ENCODE assay signal across 12 cellular contexts in the genomic region with DNA sequence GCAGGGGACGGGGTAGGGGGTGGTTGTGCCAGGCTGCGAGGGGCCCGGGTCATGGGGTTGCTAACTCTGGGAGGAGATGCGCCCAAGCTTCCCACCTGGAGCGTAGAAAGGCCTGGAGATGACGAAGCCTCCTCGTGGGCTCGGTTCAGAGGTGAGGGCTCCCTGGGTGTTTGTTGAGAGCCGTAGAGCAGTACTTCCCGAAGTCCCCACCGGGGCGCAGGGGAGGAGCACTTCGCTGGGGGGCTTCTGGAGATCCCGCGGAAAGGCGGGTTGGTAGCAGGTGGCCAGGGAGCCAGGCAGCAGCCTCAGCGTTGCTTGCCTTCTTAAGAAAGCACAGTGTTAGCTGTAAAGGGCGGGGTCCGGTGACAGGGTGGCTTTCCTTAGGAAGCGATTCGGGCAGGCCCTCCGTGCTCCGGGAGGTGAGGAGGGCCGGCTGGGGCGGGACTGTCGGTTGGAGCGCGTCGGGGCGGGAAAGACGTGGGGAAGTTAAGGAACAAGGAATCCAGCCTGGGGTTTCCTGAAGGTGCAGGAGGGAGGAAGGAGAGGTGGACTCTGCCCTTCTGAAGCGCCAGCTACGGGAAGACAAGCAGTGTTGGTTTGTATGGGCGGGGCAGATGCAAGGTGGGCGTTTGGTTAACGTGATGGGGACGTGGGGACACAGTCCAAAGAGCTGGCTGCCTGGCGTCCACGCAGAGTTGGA. TPM values are rescaled to one million over a fixed set of nuclear protein-coding genes. Genes with fewer than 3 reads are reported as not detected.
DNase-seq lines count a peak whose midpoint lies in the region; ATAC-seq, FAIRE-seq and TF ChIP-seq lines count a peak whose summit lies in the region.
"Had no signal": no experiment of that assay in that cellular context is flagged by ENCODE, and none has a peak within 500 bp of the region (broad histone marks: within the 10 kb centered on the region; RNA-seq: fewer than 3 reads in every experiment).

No MANE protein-coding gene starts in this region.

- FAIRE-seq in HepG2 (lab: Jason Lieb, UNC), result no peak
- FAIRE-seq: keratinocyte had no signal

- no peak for ATAC-seq in Right ventricle myocardium inferior
- no peak for ATAC-seq in activated CD8-positive, alpha-beta T cell treated with anti-CD3 and anti-CD28 coated beads for 36 hours
- ATAC-seq in HepG2, result peak; percentile 24
- ATAC-seq in upper lobe of right lung, result no peak

- no peak overlapping the region for H2AFZ ChIP-seq in HepG2 (ENCODE audit: low read length)

- no peak for DNase-seq in left ventricle myocardium inferior
- DNase-seq in Right ventricle myocardium inferior (ENCODE audit: missing footprints), result no peak
- no peak for DNase-seq in activated CD8-positive, alpha-beta T cell treated with anti-CD3 and anti-CD28 coated beads for 36 hours
- no peak for DNase-seq in HepG2 (ENCODE audit: low spot score)
- DNase-seq in upper lobe of right lung, result peak; percentile 36
- DNase-seq in NCI-H446 (lab: John Stamatoyannopoulos, UW), result no peak
- no peak for DNase-seq in LoVo (ENCODE audit: low spot score)
- no peak for DNase-seq in HEK293T (ENCODE audit: extremely low spot score)

- H3K4me3 ChIP-seq in left ventricle myocardium inferior, result peak overlapping the region; percentile 56
- H3K4me3 ChIP-seq in HepG2 (replicated peaks in 1 of 3; ENCODE audit: insufficient read depth in 1 of 3, low read depth in 2 of 3, low read length in 3 of 3), result peak overlapping the region in 2 of 3 experiments; percentile 22 to 54; a peak in 2 of 6 replicates
- H3K4me3 ChIP-seq in upper lobe of right lung, result no peak overlapping the region

- no peak overlapping the region for H3K27ac ChIP-seq in left ventricle myocardium inferior (replicated peaks)
- H3K27ac ChIP-seq in HepG2 (ENCODE audit: extremely low read length, insufficient read depth, low read length), result no peak overlapping the region
- no peak overlapping the region for H3K27ac ChIP-seq in upper lobe of right lung
- H3K27ac ChIP-seq: skin epidermis had no signal

- TF ChIP-seq POLR2A in HepG2 (IDR thresholded peaks at IDR 0.05; ENCODE audit: insufficient read depth in 1 of 2, low read depth in 2 of 2, low read length in 2 of 2), result no peak

- peak overlapping the region; percentile 54 for H3K4me3 Mint-ChIP-seq in activated CD8-positive, alpha-beta T cell treated with anti-CD3 and anti-CD28 coated beads for 36 hours

- H3K9ac ChIP-seq in HepG2 (ENCODE audit: insufficient read depth, low read depth, low read length), result no peak overlapping the region

- no peaks in the 10 kb centered on the region for H3K79me2 ChIP-seq in HepG2 (ENCODE audit: insufficient read depth, low read length)

- no peak for TF ChIP-seq RAD21 in HepG2 (CRISPR knock-in tag; IDR thresholded peaks at IDR 0.05)

- H4K20me1 ChIP-seq in HepG2 (ENCODE audit: insufficient read depth, low read length), result no peaks in the 10 kb centered on the region

- no TSS peak for BruUV-seq in HepG2 (replicated peaks; lab: Mats Ljungman, UMichigan)

- H3K36me3 Mint-ChIP-seq in activated CD8-positive, alpha-beta T cell treated with anti-CD3 and anti-CD28 coated beads for 36 hours (ENCODE audit: low read depth), result no peaks in the 10 kb centered on the region

- H3K4me2 ChIP-seq in HepG2 (ENCODE audit: low read depth, low read length), result peak overlapping the region; percentile 68

- H3K4me1 Mint-ChIP-seq in activated CD8-positive, alpha-beta T cell treated with anti-CD3 and anti-CD28 coated beads for 36 hours (ENCODE audit: low read depth), result peaks cover 27% of the 10 kb centered on the region

- POLR2A ChIA-PET in activated CD8-positive, alpha-beta T cell treated with anti-CD3 and anti-CD28 coated beads for 36 hours (lab: Charles Lee), result no interaction called here
- POLR2A ChIA-PET in HepG2 (lab: Yijun Ruan, JAX), result no interaction called here
- POLR2A ChIA-PET in HEK293T (lab: Yijun Ruan, JAX), result interaction anchor here (1.5 kb wide), 1 partner anchor 77 kb away, joined by 5 read pairs; a partner anchor contains a TSS

- TF ChIP-seq CTCF in left ventricle myocardium inferior (IDR thresholded peaks at IDR 0.05; ENCODE audit: borderline replicate concordance), result no peak
- TF ChIP-seq CTCF in activated CD8-positive, alpha-beta T cell treated with anti-CD3 and anti-CD28 coated beads for 36 hours (IDR thresholded peaks at IDR 0.05), result no peak
- TF ChIP-seq CTCF in HepG2 (CRISPR knock-in tag; IDR thresholded peaks at IDR 0.05), result no peak
- TF ChIP-seq CTCF in upper lobe of right lung (IDR thresholded peaks at IDR 0.05), result no peak

- intact Hi-C loops in left ventricle myocardium inferior (cut with micrococcal nuclease) (no loop called here), Right ventricle myocardium inferior (cut with DNase I) (no loop called here), HepG2 (cut with micrococcal nuclease; ENCODE audit: unreplicated experiment) (loop anchor here (1.0 to 5.0 kb wide), 2 partner anchors 62 to 162 kb away; no protein-coding TSS in a partner anchor), upper lobe of right lung (cut with DNase I) (no loop called here)
- intact Hi-C loops in activated CD8-positive, alpha-beta T cell treated with anti-CD3 and anti-CD28 coated beads for 36 hours (cut with micrococcal nuclease), result no loop called here

- in situ Hi-C loops in HepG2 (cut with HindIII; ENCODE audit: extremely low pct_ligation_motif_present, low pct_unique_long_range_greater_than_20kb), result no loop called here

- CTCF ChIA-PET in activated CD8-positive, alpha-beta T cell treated with anti-CD3 and anti-CD28 coated beads for 36 hours (lab: Charles Lee), result interaction anchor here (1.1 to 1.9 kb wide), 14 partner anchors 8 to 235 kb away, joined by 3 to 7 read pairs (median 4); a partner anchor contains a TSS
- CTCF ChIA-PET in HepG2 (lab: Yijun Ruan, JAX; ENCODE audit: low intra/inter-chr PET ratio, low total read pairs) (interaction anchor here (1.5 kb wide), 1 partner anchor 62 kb away, joined by 8 read pairs; no protein-coding TSS in a partner anchor), HEK293T (lab: Yijun Ruan, JAX) (interaction anchor here (1.0 to 1.4 kb wide), 4 partner anchors 17 to 265 kb away, joined by 3 to 7 read pairs (median 5); no protein-coding TSS in a partner anchor)

- no peaks in the 10 kb centered on the region for H3K36me3 ChIP-seq in left ventricle myocardium inferior
- H3K36me3 ChIP-seq in HepG2 (replicated peaks in 1 of 2; ENCODE audit: control insufficient read depth in 1 of 2, insufficient read depth in 2 of 2, low read length in 2 of 2), result no peaks in the 10 kb centered on the region
- no peaks in the 10 kb centered on the region for H3K36me3 ChIP-seq in upper lobe of right lung

- H3K4me1 ChIP-seq in left ventricle myocardium inferior, result peaks cover 57% of the 10 kb centered on the region
- H3K4me1 ChIP-seq in HepG2 (ENCODE audit: insufficient read depth, low read length), result peaks cover 10% of the 10 kb centered on the region
- peaks cover 7% of the 10 kb centered on the region for H3K4me1 ChIP-seq in upper lobe of right lung

- H3K27me3 ChIP-seq in left ventricle myocardium inferior (ENCODE audit: low read depth) (peaks cover 100% of the 10 kb centered on the region), HepG2 (ENCODE audit: control insufficient read depth in 1 of 2, insufficient read depth in 2 of 2, low read length in 2 of 2) (peaks cover 4 to 15% of the 10 kb centered on the region in 2 experiments; a peak in 4 of 5 replicates), upper lobe of right lung (peaks cover 92% of the 10 kb centered on the region)

- H3K9me3 ChIP-seq in left ventricle myocardium inferior (replicated peaks), result no peaks in the 10 kb centered on the region
- H3K9me3 ChIP-seq in HepG2 (ENCODE audit: low read length), result no peaks in the 10 kb centered on the region
- H3K9me3 ChIP-seq in upper lobe of right lung, result no peaks in the 10 kb centered on the region

- H3K27ac Mint-ChIP-seq in activated CD8-positive, alpha-beta T cell treated with anti-CD3 and anti-CD28 coated beads for 36 hours, result no peak overlapping the region

- peaks cover 65% of the 10 kb centered on the region for H3K27me3 Mint-ChIP-seq in activated CD8-positive, alpha-beta T cell treated with anti-CD3 and anti-CD28 coated beads for 36 hours

- WGBS in HepG2 (ENCODE audit: low lambda C conversion rate), result 21% methylated on average over 37 of the region's 39 CpGs

- TF ChIP-seq EP300 in HepG2 (IDR thresholded peaks at IDR 0.05; ENCODE audit: low read depth in 2 of 2, low read length in 2 of 2) (no peak), HepG2 (CRISPR knock-in tag; IDR thresholded peaks at IDR 0.05; ENCODE audit: borderline replicate concordance) (no peak)

- no peaks in the 10 kb centered on the region for H3K9me3 Mint-ChIP-seq in activated CD8-positive, alpha-beta T cell treated with anti-CD3 and anti-CD28 coated beads for 36 hours

TF ChIP-seq in HepG2, 621 proteins besides CTCF, POLR2A, EP300 and RAD21 (continues in another document):
- TF ChIP-seq ZNF326 (CRISPR knock-in tag; IDR thresholded peaks at IDR 0.05; ENCODE audit: borderline replicate concordance), result no peak

TF ChIP-seq in HEK293T, 16 proteins besides CTCF, POLR2A, EP300 and RAD21 (continues in another document):
- TF ChIP-seq FOXA1 (IDR thresholded peaks at IDR 0.05), result no peak
- TF ChIP-seq SP1 (IDR thresholded peaks at IDR 0.05), result no peak

RNA-seq across cellular contexts. Expression of a gene that starts 3.3 kb away (rescaled TPM):
- total RNA-seq in left ventricle myocardium inferior (not detected), Right ventricle myocardium inferior (not detected), HepG2 (2016; rRNA removed; fragmentation: Illumina TruSeq; extraction: Trizol) (not detected in 2 replicates), upper lobe of right lung (not detected)
- total RNA-seq in activated CD8-positive, alpha-beta T cell treated with anti-CD3 and anti-CD28 coated beads for 36 hours, result not detected
- total RNA-seq in HepG2 (2016; cell fraction: cytosol; rRNA removed; fragmentation: Illumina TruSeq; extraction: Trizol; ENCODE audit: low read depth), result not detected in 2 replicates
- total RNA-seq in HepG2 (2016; cell fraction: insoluble cytoplasmic fraction; rRNA removed; fragmentation: Illumina TruSeq; extraction: Trizol), result not detected in 2 replicates
- total RNA-seq in HepG2 (2016; cell fraction: membrane; rRNA removed; fragmentation: Illumina TruSeq; extraction: Trizol), result not detected in 2 replicates
- not detected in 2 replicates for total RNA-seq in HepG2 (2016; cell fraction: nucleus; rRNA removed; fragmentation: Illumina TruSeq; extraction: Trizol)
- polyA plus RNA-seq in HepG2 (2011; rRNA removed), result not detected in 2 replicates
- polyA plus RNA-seq in HepG2 (2011; cell fraction: cytosol; rRNA removed), result not detected in 2 replicates
- not detected in 2 replicates for polyA plus RNA-seq in HepG2 (2011; cell fraction: nucleus; rRNA removed)
- polyA plus RNA-seq in HepG2 (2012), result not detected in 2 replicates
- not detected in 2 replicates for polyA plus RNA-seq in HepG2 (2016; cell fraction: cytosol; fragmentation: Illumina TruSeq; extraction: Trizol; ENCODE audit: low read depth)
- polyA plus RNA-seq in HepG2 (2016; cell fraction: insoluble cytoplasmic fraction; fragmentation: Illumina TruSeq; extraction: Trizol; ENCODE audit: low read depth), result not detected in 2 replicates
- not detected in 2 replicates for polyA plus RNA-seq in HepG2 (2016; cell fraction: membrane; fragmentation: Illumina TruSeq; extraction: Trizol; ENCODE audit: low read depth)
- polyA plus RNA-seq in HepG2 (2016; cell fraction: nucleus; fragmentation: Illumina TruSeq; extraction: Trizol; ENCODE audit: insufficient read depth, low read depth), result not detected in 2 replicates
- polyA minus RNA-seq in HepG2 (2011; rRNA and poly(A)+ RNA removed; ENCODE audit: low replicate concordance), result not detected in 2 replicates
- polyA minus RNA-seq in HepG2 (2011; cell fraction: cytosol; rRNA and poly(A)+ RNA removed), result not detected in 2 replicates
- not detected in 2 replicates for polyA minus RNA-seq in HepG2 (2011; cell fraction: nucleus; rRNA and poly(A)+ RNA removed)
- total RNA-seq: RPMI7951, subcutaneous adipose tissue had no signal
- polyA plus RNA-seq: keratinocyte had no signal
